Comparison of ENCODE assay signal across 1 cellular context in the genomic region with DNA sequence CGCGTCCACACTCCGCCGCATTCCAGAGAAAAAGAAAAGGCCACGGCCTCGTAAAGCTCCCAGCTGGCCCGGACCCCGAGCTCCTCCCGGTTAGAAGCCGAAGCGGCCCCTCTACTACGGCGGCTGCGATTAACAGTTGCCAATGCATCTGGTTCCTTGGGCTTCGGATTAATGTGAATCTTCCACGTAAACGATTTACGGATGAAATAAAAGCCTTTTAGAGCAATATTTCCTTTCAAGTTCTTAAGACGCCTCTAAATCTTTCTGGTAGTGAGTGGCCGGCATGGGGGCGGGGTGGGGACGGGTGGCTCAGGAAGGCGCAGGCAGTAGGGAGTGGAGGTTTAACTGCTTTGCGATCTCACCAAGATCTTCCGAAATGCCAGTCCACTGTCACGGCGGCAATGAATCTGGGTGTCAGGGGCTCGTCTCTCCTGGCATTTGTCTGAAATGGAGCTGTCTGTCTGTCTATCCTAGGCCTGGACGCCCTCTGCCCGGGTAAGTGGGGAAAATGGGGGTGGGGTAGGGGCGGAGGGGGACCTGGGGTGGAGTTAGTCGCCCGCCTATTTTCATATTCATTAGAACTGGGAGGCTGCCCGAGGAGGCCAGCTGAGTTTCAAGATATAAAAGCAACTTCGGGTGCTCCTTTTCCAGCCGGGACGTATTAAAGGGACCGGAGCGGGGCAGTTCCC.
TF ChIP-seq lines count a peak whose summit lies in the region.

No MANE protein-coding gene starts in this region.

TF ChIP-seq in HepG2, 621 proteins besides CTCF, POLR2A, EP300 and RAD21 (continued from another document):
- TF ChIP-seq, protein P1, sequence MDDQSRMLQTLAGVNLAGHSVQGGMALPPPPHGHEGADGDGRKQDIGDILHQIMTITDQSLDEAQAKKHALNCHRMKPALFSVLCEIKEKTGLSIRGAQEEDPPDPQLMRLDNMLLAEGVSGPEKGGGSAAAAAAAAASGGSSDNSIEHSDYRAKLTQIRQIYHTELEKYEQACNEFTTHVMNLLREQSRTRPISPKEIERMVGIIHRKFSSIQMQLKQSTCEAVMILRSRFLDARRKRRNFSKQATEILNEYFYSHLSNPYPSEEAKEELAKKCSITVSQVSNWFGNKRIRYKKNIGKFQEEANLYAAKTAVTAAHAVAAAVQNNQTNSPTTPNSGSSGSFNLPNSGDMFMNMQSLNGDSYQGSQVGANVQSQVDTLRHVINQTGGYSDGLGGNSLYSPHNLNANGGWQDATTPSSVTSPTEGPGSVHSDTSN (CRISPR knock-in tag; IDR thresholded peaks at IDR 0.05; ENCODE audit: borderline replicate concordance), result no peak
- TF ChIP-seq ZNF317 (CRISPR knock-in tag; IDR thresholded peaks at IDR 0.05), result no peak
- no peak for TF ChIP-seq RBM39 (IDR thresholded peaks at IDR 0.05; ENCODE audit: low read depth, low read length, poor library complexity, severe bottlenecking)
- TF ChIP-seq PHF21A (CRISPR knock-in tag; IDR thresholded peaks at IDR 0.05), result no peak
- TF ChIP-seq ZNF343 (CRISPR knock-in tag; IDR thresholded peaks at IDR 0.05), result no peak
- no peak for TF ChIP-seq ZNF543 (CRISPR knock-in tag; IDR thresholded peaks at IDR 0.05)
- TF ChIP-seq ELF1 (CRISPR knock-in tag; IDR thresholded peaks at IDR 0.05), result no peak
- TF ChIP-seq ZNF121 (CRISPR knock-in tag; IDR thresholded peaks at IDR 0.05), result no peak
- no peak for TF ChIP-seq DNMT1 (CRISPR knock-in tag; IDR thresholded peaks at IDR 0.05)
- no peak for TF ChIP-seq ZNF772 (CRISPR knock-in tag; IDR thresholded peaks at IDR 0.05)
- TF ChIP-seq ETV6 (CRISPR knock-in tag; conservative IDR thresholded peaks at IDR 0.05), result no peak
